ENCODE assay signal across 8 cellular contexts in the genomic region with DNA sequence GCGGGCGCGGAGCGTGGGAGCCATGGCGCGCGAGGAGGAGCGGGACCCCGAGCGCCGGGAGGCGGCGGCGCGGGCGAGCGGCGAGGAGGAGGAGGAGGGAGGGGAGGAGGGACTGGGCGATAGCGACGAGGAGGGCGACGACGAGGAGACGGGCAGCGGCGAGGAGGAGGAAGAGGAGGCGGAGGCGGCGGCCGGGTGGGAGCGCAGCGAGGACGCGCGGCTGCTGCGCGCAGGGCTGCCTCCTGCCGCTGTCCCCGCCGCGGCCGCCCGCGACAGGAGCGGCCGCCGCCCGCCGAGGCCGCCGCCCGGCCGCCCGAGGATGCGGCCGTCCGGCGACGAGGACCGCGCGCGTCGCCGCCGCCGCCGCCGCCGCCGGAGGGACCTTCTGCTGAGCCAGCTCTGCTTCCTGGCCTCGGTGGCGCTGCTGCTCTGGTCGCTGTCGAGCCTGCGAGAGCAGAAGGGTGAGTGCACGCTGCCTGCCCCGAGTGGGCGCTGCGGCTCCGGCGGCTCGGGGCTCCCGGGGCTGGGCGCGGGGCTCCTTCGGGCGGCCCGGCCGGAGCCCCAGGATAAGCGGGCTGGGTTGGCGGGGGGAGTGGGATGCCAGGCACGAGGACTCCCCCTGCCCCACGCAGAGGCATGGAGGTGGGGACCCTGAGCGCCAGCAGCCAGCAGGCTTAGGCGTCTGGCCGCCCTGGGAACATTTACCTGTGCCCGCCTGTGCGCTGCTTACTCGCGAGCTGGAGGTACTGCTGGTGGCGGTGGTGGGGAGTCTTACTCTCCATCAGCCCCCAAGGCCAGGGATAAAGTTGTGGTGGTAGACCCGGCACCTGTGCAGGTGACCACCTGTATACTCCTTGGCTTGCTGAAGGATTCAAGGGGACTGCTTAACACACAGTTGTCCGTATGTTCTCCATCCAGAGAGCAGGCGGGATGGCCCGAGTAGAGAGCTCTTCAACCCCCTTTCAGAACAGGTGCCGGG. TPM values are rescaled to one million over a fixed set of nuclear protein-coding genes. Genes with fewer than 3 reads are reported as not detected.
DNase-seq lines count a peak whose midpoint lies in the region; ATAC-seq and TF ChIP-seq lines count a peak whose summit lies in the region.

A gene (plus strand): TSS at position 119 of the 979 bp plus-strand sequence.

- no peaks in the 10 kb centered on the region for H3K36me3 Mint-ChIP-seq in activated T-cell treated with anti-CD3 and anti-CD28 coated beads, Interleukin-2, amount 50 U/mL, for 4 hours (ENCODE audit: insufficient read depth)
- no peaks in the 10 kb centered on the region for H3K36me3 Mint-ChIP-seq in T-helper 2 cell treated with Interferon-gamma antibody and Interleukin-4, amounts not matched to agents 5 μg/mL and 100 μg/mL, for 36 hours (ENCODE audit: low read depth)
- H3K36me3 Mint-ChIP-seq in naive B cell: no peaks in the 10 kb centered on the region

- no peaks in the 10 kb centered on the region for H3K9me3 Mint-ChIP-seq in activated T-cell treated with anti-CD3 and anti-CD28 coated beads, Interleukin-2, amount 50 U/mL, for 4 hours
- H3K9me3 Mint-ChIP-seq in T-helper 2 cell treated with Interferon-gamma antibody and Interleukin-4, amounts not matched to agents 5 μg/mL and 100 μg/mL, for 36 hours: no peaks in the 10 kb centered on the region
- peaks cover 0 to 6% (median 0%) of the 10 kb centered on the region in 7 donors for H3K9me3 Mint-ChIP-seq in naive B cell

- H3K9me3 ChIP-seq in HUES6 (ENCODE audit: control insufficient read depth, insufficient read depth, low read depth, low read length) (no peaks in the 10 kb centered on the region), uterus (no peaks in the 10 kb centered on the region)

- H3K27me3 ChIP-seq in HUES6 (ENCODE audit: control insufficient read depth, insufficient read depth, low read length) (peaks cover 54% of the 10 kb centered on the region), uterus (no peaks in the 10 kb centered on the region)

- no peak within 1 kb of the TSS for H3K9ac ChIP-seq in HUES6 (ENCODE audit: low read length)

- no peak within 1 kb of the TSS for H3K27ac ChIP-seq in HUES6 (ENCODE audit: low read depth, low read length)
- peak within 1 kb of the TSS; percentile 91 for H3K27ac ChIP-seq in uterus

- H3K27ac Mint-ChIP-seq in T-helper 2 cell treated with Interferon-gamma antibody and Interleukin-4, amounts not matched to agents 5 μg/mL and 100 μg/mL, for 36 hours: peak within 1 kb of the TSS; percentile 15
- no peak within 1 kb of the TSS for H3K27ac Mint-ChIP-seq in naive B cell

- no peaks in the 10 kb centered on the region for H3K4me1 Mint-ChIP-seq in activated T-cell treated with anti-CD3 and anti-CD28 coated beads, Interleukin-2, amount 50 U/mL, for 4 hours (ENCODE audit: low read depth)
- no peaks in the 10 kb centered on the region for H3K4me1 Mint-ChIP-seq in T-helper 2 cell treated with Interferon-gamma antibody and Interleukin-4, amounts not matched to agents 5 μg/mL and 100 μg/mL, for 36 hours (ENCODE audit: low read depth)
- H3K4me1 Mint-ChIP-seq in naive B cell: peaks cover 0 to 10% (median 4%) of the 10 kb centered on the region in 3 donors

- TF ChIP-seq POLR2A in uterus (IDR thresholded peaks at IDR 0.05): peak in 1 of 2 donors; percentile 33

- H3K4me3 ChIP-seq in HUES6 (ENCODE audit: low read depth, low read length) (peak within 1 kb of the TSS; percentile 66), fibroblast of the aortic adventitia (ENCODE audit: low read depth, low read length) (peak within 1 kb of the TSS; percentile 33), uterus (peak within 1 kb of the TSS; percentile 50 to 87)

- ATAC-seq in activated T-cell treated with anti-CD3 and anti-CD28 coated beads, Interleukin-2, amount 50 U/mL, for 4 hours: peak; percentile 69 to 75
- no peak for ATAC-seq in naive B cell (ENCODE audit: low read depth in 2 of 2)

- H3K36me3 ChIP-seq in HUES6 (ENCODE audit: control insufficient read depth, insufficient read depth, low read length) (no peaks in the 10 kb centered on the region), uterus (no peaks in the 10 kb centered on the region)

- no peak for DNase-seq in activated T-cell treated with anti-CD3 and anti-CD28 coated beads, Interleukin-2, amount 50 U/mL, for 4 hours
- no peak for DNase-seq in activated T-cell treated with anti-CD3 and anti-CD28 coated beads, Interleukin-2, amount 50 U/mL, for 1 hour
- DNase-seq in T-helper 2 cell treated with Interferon-gamma antibody and Interleukin-4, amounts not matched to agents 5 μg/mL and 100 μg/mL, for 36 hours (ENCODE audit: low spot score): peak; percentile 12
- DNase-seq in fibroblast of the aortic adventitia (ENCODE audit: low read depth) (no peak), naive B cell (no peak), uterus (peak; percentile 79 to 81), kidney glomerular epithelial cell (lab: John Stamatoyannopoulos, UW) (no peak)

- no peak within 1 kb of the TSS for H3K4me3 Mint-ChIP-seq in activated T-cell treated with anti-CD3 and anti-CD28 coated beads, Interleukin-2, amount 50 U/mL, for 4 hours
- peak within 1 kb of the TSS; percentile 5 for H3K4me3 Mint-ChIP-seq in T-helper 2 cell treated with Interferon-gamma antibody and Interleukin-4, amounts not matched to agents 5 μg/mL and 100 μg/mL, for 36 hours
- H3K4me3 Mint-ChIP-seq in naive B cell: peak within 1 kb of the TSS in 5 of 8 donors; percentile 29 to 59 (median 32)

- H3K27me3 Mint-ChIP-seq in activated T-cell treated with anti-CD3 and anti-CD28 coated beads, Interleukin-2, amount 50 U/mL, for 4 hours (ENCODE audit: low read depth): peaks cover 30% of the 10 kb centered on the region
- peaks cover 50% of the 10 kb centered on the region for H3K27me3 Mint-ChIP-seq in T-helper 2 cell treated with Interferon-gamma antibody and Interleukin-4, amounts not matched to agents 5 μg/mL and 100 μg/mL, for 36 hours (ENCODE audit: low read depth)
- H3K27me3 Mint-ChIP-seq in naive B cell: peaks cover 57 to 62% (median 62%) of the 10 kb centered on the region in 3 donors

- H3K4me1 ChIP-seq in HUES6 (ENCODE audit: control insufficient read depth, insufficient read depth, low read length): peaks cover 16% of the 10 kb centered on the region
- H3K4me1 ChIP-seq in uterus: peaks cover 7 to 16% of the 10 kb centered on the region in 2 donors

- no peak for TF ChIP-seq CTCF in fibroblast of the aortic adventitia (IDR thresholded peaks at IDR 0.05; ENCODE audit: insufficient read depth, low read length)
- peak; percentile 31 to 84 (median 65) for TF ChIP-seq CTCF in uterus (IDR thresholded peaks at IDR 0.05)

- intact Hi-C loops in uterus (cut with DNase I; ENCODE audit: low total_unique reads): loop anchor here (5.0 to 10.0 kb wide), 2 partner anchors 228 to 449 kb away; no protein-coding TSS in a partner anchor

RNA-seq across cellular contexts. Expression of the gene that starts here (rescaled TPM):
- total RNA-seq in activated T-cell treated with anti-CD3 and anti-CD28 coated beads, Interleukin-2, amount 50 U/mL, for 4 hours: under 1 TPM in 2 of 3 donors, not detected in 1; 0.05 to 0.10 TPM
- total RNA-seq in fibroblast of the aortic adventitia (ENCODE audit: low replicate concordance): 0.57 TPM in 1 of 2 replicates, not detected in the other
- under 1 TPM in 2 of 6 donors, not detected in 4; 0.09 to 0.13 TPM for polyA plus RNA-seq in naive B cell (ENCODE audit: low read depth in 6 of 6)
- 10 to 100 TPM; 12.9 to 49.8 (median 27.6) TPM for total RNA-seq in uterus

Comparison
In these comparisons a context has a peak if more than half of its experiments do, and no peak if none do; other contexts are left out.
1. Peak in ATAC-seq in activated T-cell treated with anti-CD3 and anti-CD28 coated beads, Interleukin-2, amount 50 U/mL, for 4 hours; RNA of the gene not detected or under 1 TPM.
2. DNase-seq: peak in T-helper 2 cell treated with Interferon-gamma antibody and Interleukin-4, amounts not matched to agents 5 μg/mL and 100 μg/mL, for 36 hours (single experiment) and uterus (2 of 2); none in activated T-cell treated with anti-CD3 and anti-CD28 coated beads, Interleukin-2, amount 50 U/mL, for 4 hours (single experiment), activated T-cell treated with anti-CD3 and anti-CD28 coated beads, Interleukin-2, amount 50 U/mL, for 1 hour (single experiment), fibroblast of the aortic adventitia (single experiment), naive B cell (single experiment) and kidney glomerular epithelial cell (single experiment).
3. Peak in every context shown above with its lines, with median percentiles within 50 percentile points of each other: H3K4me3 ChIP-seq.